ENCODE assay signal across 11 cellular contexts in the genomic region with DNA sequence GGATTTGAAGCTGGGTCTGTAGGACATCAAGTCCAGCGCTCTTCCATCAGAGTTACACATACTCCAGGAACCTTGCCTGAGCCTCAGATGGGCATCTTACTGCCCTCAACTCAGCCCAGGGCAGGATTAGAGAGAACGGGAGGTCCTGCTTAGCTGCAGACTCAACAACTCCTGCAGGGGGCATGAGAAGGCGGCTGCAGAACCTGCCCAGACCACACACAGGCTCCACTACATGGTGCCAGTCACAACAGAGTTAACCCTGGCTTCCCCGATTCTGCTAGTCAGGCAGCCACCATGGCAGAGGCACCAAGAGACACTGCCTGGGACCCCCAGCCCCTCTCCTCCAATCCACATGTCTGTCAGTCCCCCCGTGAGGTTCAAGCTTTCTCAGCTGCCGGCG. TPM values are rescaled to one million over a fixed set of nuclear protein-coding genes. Genes with fewer than 3 reads are reported as not detected.
DNase-seq lines count a peak whose midpoint lies in the region; ATAC-seq, FAIRE-seq and TF ChIP-seq lines count a peak whose summit lies in the region.
"Had no signal": no experiment of that assay in that cellular context is flagged by ENCODE, and none has a peak within 500 bp of the region (broad histone marks: within the 10 kb centered on the region; RNA-seq: fewer than 3 reads in every experiment).

No MANE protein-coding gene starts in this region.

- no peaks in the 10 kb centered on the region for H3K9me2 ChIP-seq in OCI-LY7 (ENCODE audit: insufficient read depth, low read length)

- intact Hi-C loops in OCI-LY7 (cut with micrococcal nuclease; ENCODE audit: unreplicated experiment): no loop called here

- H3K4me1 ChIP-seq in OCI-LY7 (ENCODE audit: insufficient read depth, low read length, poor library complexity, severe bottlenecking): no peaks in the 10 kb centered on the region
- no peaks in the 10 kb centered on the region for H3K4me1 ChIP-seq in small intestine (ENCODE audit: control insufficient read depth in 2 of 2, insufficient read depth in 1 of 2, low read depth in 1 of 2, low read length in 1 of 2)

- POLR2A ChIA-PET in AG04450 (lab: Yijun Ruan, JAX): no interaction called here
- POLR2A ChIA-PET in OCI-LY7 (lab: Charles Lee): no interaction called here

- no TSS peak for BruUV-seq in OCI-LY7 (replicated peaks; lab: Mats Ljungman, UMichigan)

- 39 to 52% (median 42%) methylated on average over 7 of the region's 7 CpGs for WGBS in small intestine, 3 donors

- H3K9me3 ChIP-seq in AG04450 (ENCODE audit: control insufficient read depth, insufficient read depth, low read length) (no peaks in the 10 kb centered on the region; the same call in 1 of the 2 replicates), OCI-LY7 (ENCODE audit: low read length) (no peaks in the 10 kb centered on the region), small intestine (ENCODE audit: control insufficient read depth, low read depth) (no peaks in the 10 kb centered on the region)

- CTCF ChIA-PET in AG04450 (lab: Charles Lee) (no interaction called here), OCI-LY7 (lab: Charles Lee; ENCODE audit: unreplicated experiment) (no interaction called here)

- H3K27ac ChIP-seq in AG04450 (ENCODE audit: low read depth, low read length): no peak overlapping the region
- H3K27ac ChIP-seq in OCI-LY7 (ENCODE audit: low read depth, low read length, poor library complexity, severe bottlenecking): no peak overlapping the region
- H3K27ac ChIP-seq in small intestine (ENCODE audit: low read depth in 1 of 2, low read length in 1 of 2): no peak overlapping the region

- no peak overlapping the region for H3K4me2 ChIP-seq in OCI-LY7 (ENCODE audit: low read length)
- H3K4me2 ChIP-seq: smooth muscle cell had no signal

- H3K36me3 ChIP-seq in OCI-LY7 (ENCODE audit: insufficient read depth, low read length) (no peaks in the 10 kb centered on the region), small intestine (ENCODE audit: control insufficient read depth in 2 of 2, insufficient read depth in 2 of 2, low read length in 2 of 2) (no peaks in the 10 kb centered on the region)

- H3K4me3 ChIP-seq in AG04450 (ENCODE audit: low read depth, low read length): no peak overlapping the region
- no peak overlapping the region for H3K4me3 ChIP-seq in OCI-LY7 (ENCODE audit: low read depth, low read length, poor library complexity, severe bottlenecking)
- H3K4me3 ChIP-seq in fibroblast of the aortic adventitia (ENCODE audit: low read depth, low read length): no peak overlapping the region
- no peak overlapping the region for H3K4me3 ChIP-seq in small intestine (ENCODE audit: low read depth in 1 of 2, low read length in 2 of 2)
- H3K4me3 ChIP-seq: smooth muscle cell had no signal

- TF ChIP-seq CTCF in AG04450 (IDR thresholded peaks at IDR 0.05; ENCODE audit: low read depth, low read length) (peak; percentile 53), GM12872 (IDR thresholded peaks at IDR 0.05; ENCODE audit: insufficient read depth, low read depth, low read length) (peak; percentile 51), OCI-LY7 (conservative IDR thresholded peaks at IDR 0.05; ENCODE audit: low read length) (peak; percentile 31; the same call in 1 of the 2 replicates), fibroblast of the aortic adventitia (IDR thresholded peaks at IDR 0.05; ENCODE audit: insufficient read depth, low read length) (peak; percentile 10)

- no peaks in the 10 kb centered on the region for H3K79me2 ChIP-seq in OCI-LY7 (ENCODE audit: insufficient read depth, low read depth, low read length)

- H4K20me1 ChIP-seq in OCI-LY7 (ENCODE audit: insufficient read depth, low read length): no peaks in the 10 kb centered on the region

- H3K27me3 ChIP-seq in AG04450 (ENCODE audit: control insufficient read depth, insufficient read depth, low read length) (peaks cover 7% of the 10 kb centered on the region), small intestine (ENCODE audit: control insufficient read depth in 2 of 2, insufficient read depth in 2 of 2, low read length in 2 of 2) (peaks cover 0 to 4% of the 10 kb centered on the region in 2 donors)

- no peak for FAIRE-seq in small intestine (lab: Jason Lieb, UNC)

- DNase-seq in AG04450 (ENCODE audit: low read depth, low spot score) (no peak), OCI-LY7 (ENCODE audit: low spot score) (no peak), fibroblast of the aortic adventitia (ENCODE audit: low read depth) (no peak), small intestine (no peak), HPDE6-E6E7 (ENCODE audit: extremely low spot score) (no peak)
- DNase-seq: midbrain, NCI-H1092 had no signal

- H2AFZ ChIP-seq in OCI-LY7 (ENCODE audit: low read length): no peak overlapping the region

- no peak for ATAC-seq in HG03196 (IDR thresholded peaks at IDR 0.05; ENCODE audit: unreplicated experiment)
- ATAC-seq in HG02571 (IDR thresholded peaks at IDR 0.05; ENCODE audit: unreplicated experiment): no peak

RNA-seq across cellular contexts. Expression of gene CPLX2, which starts 23.9 kb away (rescaled TPM):
- polyA plus RNA-seq in AG04450 (2011; rRNA removed) (0.02 and 0.50 TPM in 2 replicates), small intestine (1 to 10 TPM in 1 of 3 donors, under 1 TPM in 2; 0.22 to 9.6 (median 0.27) TPM)
- 0.09 and 0.14 TPM in 2 replicates for polyA minus RNA-seq in AG04450 (2011; rRNA and poly(A)+ RNA removed)
- not detected in 2 replicates for total RNA-seq in OCI-LY7 (2014; rRNA removed; shearing (Covaris generic))
- total RNA-seq in OCI-LY7 (2022) (not detected in 2 replicates), fibroblast of the aortic adventitia (ENCODE audit: low replicate concordance) (not detected in 2 replicates)
- total RNA-seq: smooth muscle cell had no signal
- polyA plus RNA-seq: smooth muscle cell had no signal
